Comparison of ENCODE assay signal across 24 cellular contexts in genomic region chr4:1779588-1780382, GRCh38. TPM values are rescaled to one million over a fixed set of nuclear protein-coding genes. Genes with fewer than 3 reads are reported as not detected.
DNase-seq lines count a peak whose midpoint lies in the region; ATAC-seq and TF ChIP-seq lines count a peak whose summit lies in the region.
"Had no signal": no experiment of that assay in that cellular context is flagged by ENCODE, and none has a peak within 500 bp of the region (broad histone marks: within the 10 kb centered on the region; RNA-seq: fewer than 3 reads in every experiment).

No MANE protein-coding gene starts in this region.

- no peaks in the 10 kb centered on the region for H3K27me3 ChIP-seq in H7 (ENCODE audit: control insufficient read depth, insufficient read depth, low read length)
- H3K27me3 ChIP-seq in NT2/D1 (ENCODE audit: insufficient read depth, insufficient read length): peaks cover 3% of the 10 kb centered on the region
- no peaks in the 10 kb centered on the region for H3K27me3 ChIP-seq in neural progenitor cell
- H3K27me3 ChIP-seq: MG63 had no signal

- H3K36me3 ChIP-seq in H7 (replicated peaks; ENCODE audit: control insufficient read depth, insufficient read depth, low read length) (no peaks in the 10 kb centered on the region), NT2/D1 (ENCODE audit: insufficient read depth, insufficient read length, low read length) (no peaks in the 10 kb centered on the region), neural progenitor cell (no peaks in the 10 kb centered on the region)
- H3K36me3 ChIP-seq: MG63 had no signal

- H3K79me2 ChIP-seq in neural progenitor cell (ENCODE audit: low read depth): no peaks in the 10 kb centered on the region

- H3K9ac ChIP-seq in NT2/D1 (ENCODE audit: insufficient read length, low read depth): peak overlapping the region; percentile 74
- H3K9ac ChIP-seq in neural progenitor cell: no peak overlapping the region

- peak; percentile 75 for DNase-seq in H7
- DNase-seq in NT2/D1 (ENCODE audit: low read depth, low spot score): no peak
- no peak for DNase-seq in neural progenitor cell (ENCODE audit: low spot score)
- no peak for DNase-seq in NCI-H1436 (lab: John Stamatoyannopoulos, UW)
- no peak for DNase-seq in NAMALWA (ENCODE audit: low spot score)
- no peak for DNase-seq in SW480 (ENCODE audit: low spot score)
- DNase-seq: AML-193; CD4-positive, alpha-beta memory T cell; COR-L47; KBM-7; MG63; NCI-H1048; NCI-H1417; NCI-H1694 treated with DMSO at 0.1 percent for 48 hours; NCI-H2081; NCI-H2227 treated with DMSO at 0.1 percent for 48 hours; NCI-H526 treated with DMSO at 0.1 percent for 48 hours; SHP77 treated with DMSO at 0.1 percent for 48 hours had no signal

- peaks cover 31% of the 10 kb centered on the region for H3K4me1 Mint-ChIP-seq in neural progenitor cell
- H3K4me1 Mint-ChIP-seq: CD4-positive, alpha-beta memory T cell had no signal

- no peaks in the 10 kb centered on the region for H4K20me1 ChIP-seq in neural progenitor cell (ENCODE audit: low read depth)

- H3K27ac Mint-ChIP-seq in neural progenitor cell: peak overlapping the region; percentile 74
- H3K27ac Mint-ChIP-seq: GM23338 had no signal

- no peak overlapping the region for H2AFZ ChIP-seq in neural progenitor cell (replicated peaks)
- H2AFZ ChIP-seq: GM23338 had no signal

- peaks cover 36% of the 10 kb centered on the region for H3F3A ChIP-seq in neural progenitor cell (ENCODE audit: low read depth)

- H3K4me3 Mint-ChIP-seq in neural progenitor cell: no peak overlapping the region
- H3K4me3 Mint-ChIP-seq: CD4-positive, alpha-beta memory T cell; GM23338 had no signal

- peak overlapping the region; percentile 4 for H3K27ac ChIP-seq in cingulate gyrus (ENCODE audit: low read depth, low read length)
- no peak overlapping the region for H3K27ac ChIP-seq in neural progenitor cell

- ATAC-seq in SK-N-SH treated with all-trans-retinoic acid at 6 μM for 48 hours: no peak
- ATAC-seq: A549, GM23338, HCT116, Panc1 had no signal

- no peaks in the 10 kb centered on the region for H3K9me3 Mint-ChIP-seq in neural progenitor cell
- H3K9me3 Mint-ChIP-seq: CD4-positive, alpha-beta memory T cell; GM23338 had no signal

- no peaks in the 10 kb centered on the region for H3K9me3 ChIP-seq in NT2/D1 (ENCODE audit: insufficient read depth, low read length)
- H3K9me3 ChIP-seq in neural progenitor cell (ENCODE audit: low read depth): no peaks in the 10 kb centered on the region
- H3K9me3 ChIP-seq: A549, MG63 had no signal

- no peak for TF ChIP-seq CTCF in neural progenitor cell (IDR thresholded peaks at IDR 0.05)

- peaks cover 53% of the 10 kb centered on the region for H3K4me1 ChIP-seq in NT2/D1 (ENCODE audit: insufficient read depth, insufficient read length)
- H3K4me1 ChIP-seq in neural progenitor cell: peaks cover 35% of the 10 kb centered on the region

- H3K4me2 ChIP-seq in neural progenitor cell: no peak overlapping the region
- H3K4me2 ChIP-seq: A549, GM23338 had no signal

- H3K27me3 Mint-ChIP-seq in neural progenitor cell (ENCODE audit: insufficient read depth, low read depth): peaks cover 10% of the 10 kb centered on the region
- H3K27me3 Mint-ChIP-seq: CD4-positive, alpha-beta memory T cell had no signal

- no peak overlapping the region for H3K4me3 ChIP-seq in H7 (ENCODE audit: insufficient read depth, low read depth, low read length)
- H3K4me3 ChIP-seq in NT2/D1 (ENCODE audit: insufficient read length, low read depth): no peak overlapping the region
- H3K4me3 ChIP-seq in neural progenitor cell: no peak overlapping the region
- H3K4me3 ChIP-seq: A549, GM23338, MG63 had no signal

- no peaks in the 10 kb centered on the region for H3K36me3 Mint-ChIP-seq in neural progenitor cell
- H3K36me3 Mint-ChIP-seq: CD4-positive, alpha-beta memory T cell had no signal

TF ChIP-seq in SK-N-SH treated with all-trans-retinoic acid at 6 μM for 48 hours, 23 proteins besides CTCF, POLR2A, EP300 and RAD21 (continues in another document):
- TF ChIP-seq ZNF70 (CRISPR knock-in tag; IDR thresholded peaks at IDR 0.05) (no peak), BACH2 (CRISPR knock-in tag; IDR thresholded peaks at IDR 0.05; ENCODE audit: borderline replicate concordance) (no peak), GLIS3 (CRISPR knock-in tag; IDR thresholded peaks at IDR 0.05) (no peak), ZFP3 (CRISPR knock-in tag; IDR thresholded peaks at IDR 0.05) (no peak), CREB5 (CRISPR knock-in tag; IDR thresholded peaks at IDR 0.05; ENCODE audit: low read depth) (no peak), OSR1 (CRISPR knock-in tag; IDR thresholded peaks at IDR 0.05) (no peak), TCF4 (CRISPR knock-in tag; IDR thresholded peaks at IDR 0.05; ENCODE audit: borderline replicate concordance) (no peak), TSHZ2 (CRISPR knock-in tag; IDR thresholded peaks at IDR 0.05) (no peak), CSDC2 (CRISPR knock-in tag; IDR thresholded peaks at IDR 0.05) (no peak), TOX (CRISPR knock-in tag; IDR thresholded peaks at IDR 0.05; ENCODE audit: borderline replicate concordance) (no peak), ZNF565 (CRISPR knock-in tag; conservative IDR thresholded peaks at IDR 0.05; ENCODE audit: low read depth) (no peak), ZC3H10 (CRISPR knock-in tag; IDR thresholded peaks at IDR 0.05) (no peak), ZNF8 (CRISPR knock-in tag; IDR thresholded peaks at IDR 0.05) (no peak), SNAI2 (CRISPR knock-in tag; IDR thresholded peaks at IDR 0.05) (no peak), CSRNP3 (CRISPR knock-in tag; IDR thresholded peaks at IDR 0.05) (no peak), ESRRG (CRISPR knock-in tag; IDR thresholded peaks at IDR 0.05) (no peak)

RNA-seq across cellular contexts. Expression of gene FGFR3, which starts 13.3 kb away (rescaled TPM):
- total RNA-seq in H7 (2014; rRNA removed; shearing (Covaris generic)): 37.5 and 43.6 TPM in 2 replicates
- 4.8 and 17.0 TPM in 2 replicates for total RNA-seq in neural progenitor cell (ENCODE audit: low replicate concordance)

RNA-seq across cellular contexts. Expression of gene TACC3, which starts 58.5 kb away (rescaled TPM):
- total RNA-seq in H7 (2014; rRNA removed; shearing (Covaris generic)): 54.0 and 69.0 TPM in 2 replicates
- 68.4 and 115 TPM in 2 replicates for total RNA-seq in neural progenitor cell (ENCODE audit: low replicate concordance)

RNA-seq across cellular contexts. Expression of gene TMEM129, which starts 58.7 kb away (rescaled TPM):
- 69.7 and 86.0 TPM in 2 replicates for total RNA-seq in H7 (2014; rRNA removed; shearing (Covaris generic))
- 14.1 and 55.4 TPM in 2 replicates for total RNA-seq in neural progenitor cell (ENCODE audit: low replicate concordance)
